8 cellular contexts compared by ENCODE assay signal in the genomic region with DNA sequence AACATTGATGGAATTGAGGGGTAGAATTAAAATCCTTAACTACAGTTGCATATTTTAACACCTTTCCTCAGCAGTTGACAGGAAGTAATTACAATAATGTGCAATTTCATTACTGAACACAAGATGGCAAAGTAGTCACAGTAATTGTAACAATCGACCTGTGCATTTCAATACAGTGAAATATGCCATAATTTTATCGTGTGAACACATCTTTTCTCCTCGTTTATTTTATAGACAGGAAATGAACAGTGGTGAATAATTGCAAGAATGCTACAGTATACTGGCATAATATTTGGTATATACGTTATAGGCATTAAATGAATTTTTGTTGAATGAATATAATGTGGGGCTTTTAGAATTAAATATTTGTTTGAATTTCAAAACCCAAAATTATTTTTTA. TPM values are rescaled to one million over a fixed set of nuclear protein-coding genes. Genes with fewer than 3 reads are reported as not detected.
DNase-seq lines count a peak whose midpoint lies in the region; ATAC-seq and TF ChIP-seq lines count a peak whose summit lies in the region.

No MANE protein-coding gene starts in this region.

- H3K27me3 ChIP-seq in DND-41 (ENCODE audit: insufficient read depth, low read length, poor library complexity) (no peaks in the 10 kb centered on the region), kidney epithelial cell (ENCODE audit: control insufficient read depth, insufficient read depth, low read length) (no peaks in the 10 kb centered on the region), upper lobe of right lung (no peaks in the 10 kb centered on the region)

- peak; percentile 95 for ATAC-seq in DND-41 (ENCODE audit: insufficient read depth, low read depth)
- peak; percentile 92 for ATAC-seq in GM19395 (IDR thresholded peaks at IDR 0.05; ENCODE audit: unreplicated experiment)
- ATAC-seq in HG03342 (IDR thresholded peaks at IDR 0.05; ENCODE audit: unreplicated experiment), result peak; percentile 92
- peak; percentile 80 for ATAC-seq in upper lobe of right lung

- H3K4me1 ChIP-seq in DND-41 (ENCODE audit: insufficient read depth, low read length) (peaks cover 6% of the 10 kb centered on the region; the same call in 1 of the 2 replicates), upper lobe of right lung (no peaks in the 10 kb centered on the region)

- no peak overlapping the region for H3K4me2 ChIP-seq in DND-41 (ENCODE audit: insufficient read depth, low read length)

- H4K20me1 ChIP-seq in DND-41 (ENCODE audit: insufficient read depth, low read length), result peaks cover 9% of the 10 kb centered on the region; the same call in 1 of the 2 replicates

- in situ Hi-C loops in astrocyte of the spinal cord (cut with HindIII; ENCODE audit: low sequenced_read_pairs), result no loop called here

- H2AFZ ChIP-seq in DND-41 (ENCODE audit: low read depth, low read length), result no peak overlapping the region

- DNase-seq in DND-41 (no peak), NCI-H2227 (lab: John Stamatoyannopoulos, UW; ENCODE audit: unreplicated experiment) (peak; percentile 58), astrocyte of the spinal cord (ENCODE audit: low read depth, low spot score) (peak; percentile 47), kidney epithelial cell (ENCODE audit: low read depth) (no peak), upper lobe of right lung (no peak)
- DNase-seq in activated CD4-positive, alpha-beta T cell treated with anti-CD3 and anti-CD28 coated beads, Interleukin-2, amount 50 U/mL, for 48 hours, result no peak

- H3K27ac ChIP-seq in DND-41 (ENCODE audit: low read length) (no peak overlapping the region), upper lobe of right lung (no peak overlapping the region)

- no peaks in the 10 kb centered on the region for H3K36me3 ChIP-seq in DND-41 (ENCODE audit: insufficient read depth, low read length)
- no peaks in the 10 kb centered on the region for H3K36me3 ChIP-seq in kidney epithelial cell (ENCODE audit: control insufficient read depth, insufficient read depth, low read length)
- H3K36me3 ChIP-seq in upper lobe of right lung, result no peaks in the 10 kb centered on the region

- H3K9me3 ChIP-seq in DND-41 (ENCODE audit: insufficient read depth, low read length, severe bottlenecking) (no peaks in the 10 kb centered on the region), upper lobe of right lung (no peaks in the 10 kb centered on the region)

- no peak overlapping the region for H3K9ac ChIP-seq in DND-41 (ENCODE audit: low read depth, low read length)

- H3K4me3 ChIP-seq in DND-41 (ENCODE audit: low read depth in 1 of 2, low read length in 2 of 2) (no peak overlapping the region), astrocyte of the spinal cord (ENCODE audit: low read depth, low read length) (no peak overlapping the region), kidney epithelial cell (ENCODE audit: low read depth, low read length) (no peak overlapping the region), upper lobe of right lung (no peak overlapping the region)

- intact Hi-C loops in upper lobe of right lung (cut with DNase I), result loop anchor here (10.0 kb wide), 1 partner anchor 340 kb away; a partner anchor contains a TSS

- H3K79me2 ChIP-seq in DND-41 (ENCODE audit: insufficient read depth, low read length), result peaks cover 15% of the 10 kb centered on the region

- TF ChIP-seq CTCF in DND-41 (IDR thresholded peaks at IDR 0.05; ENCODE audit: borderline replicate concordance, extremely low read depth, low read length, poor library complexity, severe bottlenecking), result peak; percentile 85
- TF ChIP-seq CTCF in astrocyte of the spinal cord (IDR thresholded peaks at IDR 0.05; ENCODE audit: low read depth, low read length), result peak; percentile 53
- TF ChIP-seq CTCF in kidney epithelial cell (IDR thresholded peaks at IDR 0.05; ENCODE audit: insufficient read depth, low read length, poor library complexity, severe bottlenecking), result peak; percentile 50
- TF ChIP-seq CTCF in upper lobe of right lung (IDR thresholded peaks at IDR 0.05), result peak; percentile 70

RNA-seq across cellular contexts. Expression of a gene that starts 25.0 kb away (rescaled TPM):
- 12.8 and 23.0 TPM in 2 replicates for total RNA-seq in kidney epithelial cell
- 24.4 TPM for total RNA-seq in upper lobe of right lung

RNA-seq across cellular contexts. Expression of a gene that starts 31.4 kb away (rescaled TPM):
- total RNA-seq in kidney epithelial cell (not detected in 2 replicates), upper lobe of right lung (not detected)

Comparison
In these comparisons a context has a peak if more than half of its experiments do, and no peak if none do; other contexts are left out.
1. DNase-seq: peak in NCI-H2227 (single experiment) and astrocyte of the spinal cord (single experiment); none in DND-41 (single experiment), kidney epithelial cell (single experiment), upper lobe of right lung (single experiment) and activated CD4-positive, alpha-beta T cell treated with anti-CD3 and anti-CD28 coated beads, Interleukin-2, amount 50 U/mL, for 48 hours (0 of 2).
2. Peak in every context shown above with its lines, with median percentiles within 50 percentile points of each other: ATAC-seq and CTCF ChIP-seq.